ENCODE assay signal across 15 cellular contexts in genomic region chr7:133582766-133583523, GRCh38.
DNase-seq lines count a peak whose midpoint lies in the region; ATAC-seq and TF ChIP-seq lines count a peak whose summit lies in the region.
"Had no signal": no experiment of that assay in that cellular context is flagged by ENCODE, and none has a peak within 500 bp of the region (broad histone marks: within the 10 kb centered on the region; RNA-seq: fewer than 3 reads in every experiment).

No MANE protein-coding gene starts in this region.

- H3K4me1 ChIP-seq in A673 (ENCODE audit: insufficient read depth, low read length, poor library complexity, severe bottlenecking) = peaks cover 5% of the 10 kb centered on the region

- H3K27ac ChIP-seq in A673 (ENCODE audit: low read depth, low read length, poor library complexity, severe bottlenecking) = no peak overlapping the region
- 0 out of 2 replicates have a peak overlapping the region, but pooled peaks have one; percentile 8 for H3K27ac ChIP-seq in HL-60 (replicated peaks)

- in situ Hi-C loops in astrocyte of the cerebellum (cut with HindIII; ENCODE audit: low sequenced_read_pairs) = no loop called here

- no peak overlapping the region for H3K4me3 Mint-ChIP-seq in T-cell
- H3K4me3 Mint-ChIP-seq: stimulated activated naive CD8-positive, alpha-beta T cell treated with anti-CD3 and anti-CD28 coated beads, Interleukin-15, amount 100 ng/mL, for 72 hours had no signal

- no peak overlapping the region for H3K27ac Mint-ChIP-seq in T-cell
- H3K27ac Mint-ChIP-seq: stimulated activated naive CD8-positive, alpha-beta T cell treated with anti-CD3 and anti-CD28 coated beads, Interleukin-15, amount 100 ng/mL, for 72 hours had no signal

- H3K4me1 Mint-ChIP-seq in T-cell = peaks cover 0 to 9% (median 3%) of the 10 kb centered on the region in 3 donors

- TF ChIP-seq CTCF in A673 (conservative IDR thresholded peaks at IDR 0.05; ENCODE audit: low read depth, low read length) (no peak), HL-60 (IDR thresholded peaks at IDR 0.05; ENCODE audit: insufficient read depth, low read length) (no peak), astrocyte of the cerebellum (IDR thresholded peaks at IDR 0.05; ENCODE audit: low read depth, low read length, missing control alignments) (no peak)

- no peaks in the 10 kb centered on the region for H3K9me3 ChIP-seq in A673 (ENCODE audit: low read depth, low read length, poor library complexity, severe bottlenecking)

- POLR2A ChIA-PET in A673 (lab: Charles Lee; ENCODE audit: low non-redundant PET) (no interaction called here), T-cell (lab: Charles Lee) (no interaction called here)

- peaks cover 2 to 8% (median 4%) of the 10 kb centered on the region in 3 donors for H3K9me3 Mint-ChIP-seq in T-cell

- BruUV-seq in A673 (replicated peaks; lab: Mats Ljungman, UMichigan) = no TSS peak

- peak; percentile 32 for DNase-seq in A673 (ENCODE audit: low spot score)
- no peak for DNase-seq in HL-60 (ENCODE audit: low read depth in 1 of 2, low spot score in 1 of 2)
- DNase-seq in astrocyte of the cerebellum (ENCODE audit: low read depth) = peak; percentile 69
- DNase-seq in glomerular visceral epithelial cell (ENCODE audit: extremely low spot score) = peak; percentile 55
- no peak for DNase-seq in stimulated activated CD4-positive, alpha-beta T cell treated with anti-CD3 and anti-CD28 coated beads, Interleukin-4, amount 100 ng/mL, for 24 hours
- DNase-seq in activated CD4-positive, CD25-positive, alpha-beta regulatory T cell (lab: John Stamatoyannopoulos, UW) = no peak
- no peak for DNase-seq in NCI-H345 treated with DMSO at 0.1 percent for 48 hours (lab: John Stamatoyannopoulos, UW; ENCODE audit: unreplicated experiment)
- DNase-seq in T-cell = no peak
- DNase-seq: ACHN; activated CD4-positive, alpha-beta T cell treated with anti-CD3 and anti-CD28 coated beads for 1 hour; activated naive CD4-positive, alpha-beta T cell treated with anti-CD3 and anti-CD28 coated beads, Interleukin-2, amount 50 U/mL, for 16 hours; KBM-7; NCI-H1436 treated with DMSO at 0.1 percent for 48 hours; PC-3; stimulated activated naive CD8-positive, alpha-beta T cell treated with anti-CD3 and anti-CD28 coated beads, Interleukin-15, amount 100 ng/mL, for 72 hours had no signal

- H3K27me3 Mint-ChIP-seq in T-cell = no peaks in the 10 kb centered on the region
- H3K27me3 Mint-ChIP-seq: stimulated activated naive CD8-positive, alpha-beta T cell treated with anti-CD3 and anti-CD28 coated beads, Interleukin-15, amount 100 ng/mL, for 72 hours had no signal

- peaks cover 41% of the 10 kb centered on the region for H3K36me3 Mint-ChIP-seq in T-cell

- H3K27me3 ChIP-seq in A673 (replicated peaks; ENCODE audit: insufficient read depth, low read depth, low read length, poor library complexity) = no peaks in the 10 kb centered on the region
- H3K27me3 ChIP-seq in HL-60 (ENCODE audit: insufficient read depth, poor library complexity, severe bottlenecking) = no peaks in the 10 kb centered on the region

- no peak for ATAC-seq in T-cell (replicated peaks in 1 of 4)
- ATAC-seq: PC-3; stimulated activated naive CD8-positive, alpha-beta T cell treated with anti-CD3 and anti-CD28 coated beads, Interleukin-15, amount 100 ng/mL, for 72 hours had no signal

- H3K4me3 ChIP-seq in A673 (ENCODE audit: low read depth, low read length, poor library complexity, severe bottlenecking) (no peak overlapping the region), HL-60 (replicated peaks; ENCODE audit: insufficient read depth, low read length) (no peak overlapping the region), astrocyte of the cerebellum (ENCODE audit: low read depth, low read length) (no peak overlapping the region)

- no peaks in the 10 kb centered on the region for H3K36me3 ChIP-seq in A673 (ENCODE audit: insufficient read depth, low read length, poor library complexity, severe bottlenecking)

- CTCF ChIA-PET in A673 (lab: Charles Lee) = no interaction called here
- CTCF ChIA-PET in T-cell (lab: Charles Lee) = interaction anchor here in 1 of 2 donors (0.6 kb wide), 1 partner anchor 272 kb away, joined by 3 read pairs; no protein-coding TSS in a partner anchor

- intact Hi-C loops in A673 (cut with micrococcal nuclease; ENCODE audit: unreplicated experiment) = no loop called here

Comparison
In these comparisons a context has a peak if more than half of its experiments do, and no peak if none do; other contexts are left out.
1. DNase-seq: peak in A673 (single experiment), astrocyte of the cerebellum (single experiment) and glomerular visceral epithelial cell (single experiment); none in HL-60 (0 of 2), stimulated activated CD4-positive, alpha-beta T cell treated with anti-CD3 and anti-CD28 coated beads, Interleukin-4, amount 100 ng/mL, for 24 hours (single experiment), activated CD4-positive, CD25-positive, alpha-beta regulatory T cell (0 of 4), NCI-H345 treated with DMSO at 0.1 percent for 48 hours (single experiment) and T-cell (0 of 34).